ENCODE assay signal across 1 cellular context in genomic region chr7:55963584-55964168, GRCh38.
TF ChIP-seq lines count a peak whose summit lies in the region.

No MANE protein-coding gene starts in this region.

TF ChIP-seq in H1, 55 proteins besides CTCF, POLR2A, EP300 and RAD21 (continued from another document):
- TF ChIP-seq HDAC2 (IDR thresholded peaks at IDR 0.05; ENCODE audit: borderline replicate concordance in 1 of 2, low read depth in 2 of 2, low read length in 2 of 2), result no peak
- TF ChIP-seq, protein P1, sequence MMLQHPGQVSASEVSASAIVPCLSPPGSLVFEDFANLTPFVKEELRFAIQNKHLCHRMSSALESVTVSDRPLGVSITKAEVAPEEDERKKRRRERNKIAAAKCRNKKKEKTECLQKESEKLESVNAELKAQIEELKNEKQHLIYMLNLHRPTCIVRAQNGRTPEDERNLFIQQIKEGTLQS (IDR thresholded peaks at IDR 0.05; ENCODE audit: insufficient read depth, low read depth, low read length), result no peak
- no peak for TF ChIP-seq ASH2L (IDR thresholded peaks at IDR 0.05; ENCODE audit: low read length)
- no peak for TF ChIP-seq CBX8 (IDR thresholded peaks at IDR 0.05; ENCODE audit: borderline replicate concordance, low read depth, low read length)
- no peak for TF ChIP-seq SP4 (IDR thresholded peaks at IDR 0.05; ENCODE audit: low read length)
- no peak for TF ChIP-seq SUZ12 (IDR thresholded peaks at IDR 0.05; ENCODE audit: low read length)
- no peak for TF ChIP-seq EGR1 (IDR thresholded peaks at IDR 0.05; ENCODE audit: borderline replicate concordance, low read depth, low read length)
- TF ChIP-seq CBX5 (IDR thresholded peaks at IDR 0.05; ENCODE audit: low read depth, low read length), result no peak
